22 cellular contexts compared by ENCODE assay signal in the genomic region with DNA sequence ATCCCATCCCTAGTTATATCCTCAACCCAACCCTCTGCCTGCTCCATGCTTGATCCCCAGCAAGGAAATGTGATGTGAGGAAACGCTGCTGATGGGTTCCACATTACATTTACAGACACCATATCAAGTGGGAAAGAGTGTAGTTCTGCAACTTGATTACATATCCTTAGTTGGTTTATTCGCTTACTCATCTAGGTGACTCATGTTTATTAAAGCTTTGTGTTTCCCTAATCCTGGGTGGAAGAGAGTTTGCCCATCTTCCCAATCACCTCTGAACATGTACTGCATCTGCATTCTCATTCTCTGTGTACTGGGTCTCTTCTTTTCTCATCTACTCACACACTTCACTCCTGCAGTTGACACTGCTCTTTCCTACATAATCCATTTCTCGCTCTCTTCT.
DNase-seq lines count a peak whose midpoint lies in the region; ATAC-seq and TF ChIP-seq lines count a peak whose summit lies in the region.
"Had no signal": no experiment of that assay in that cellular context is flagged by ENCODE, and none has a peak within 500 bp of the region (broad histone marks: within the 10 kb centered on the region; RNA-seq: fewer than 3 reads in every experiment).

No MANE protein-coding gene starts in this region.

- POLR2A ChIA-PET in RWPE1 (lab: Yijun Ruan, JAX; ENCODE audit: low non-redundant PET) = no interaction called here
- POLR2A ChIA-PET in Caco-2 (lab: Charles Lee) = no interaction called here

- H3K27me3 Mint-ChIP-seq in Caco-2 (ENCODE audit: insufficient read depth, unreplicated experiment) = no peaks in the 10 kb centered on the region
- H3K27me3 Mint-ChIP-seq in activated T-helper 2 cell treated with anti-CD3 and anti-CD28 coated beads, Interferon-gamma antibody, Interleukin-2, Interleukin-4, amounts not matched to agents 10 μg/mL and 5 μg/mL and 100 μg/mL, durations not matched to agents 14 hours and 24 hours and 36 hours (ENCODE audit: low read depth) = no peaks in the 10 kb centered on the region

- peak; percentile 50 for DNase-seq in ELR (ENCODE audit: low read depth)
- DNase-seq in RWPE1 (ENCODE audit: low spot score) = peak; percentile 20
- DNase-seq in retinal pigment epithelial cell (ENCODE audit: low read depth) = peak; percentile 14
- DNase-seq in Caco-2 = no peak
- DNase-seq in activated T-helper 2 cell treated with anti-CD3 and anti-CD28 coated beads, Interferon-gamma antibody, Interleukin-2, Interleukin-4, amounts not matched to agents 10 μg/mL and 5 μg/mL and 100 μg/mL, durations not matched to agents 14 hours and 24 hours and 36 hours (ENCODE audit: low spot score) = no peak
- no peak for DNase-seq in amygdala (lab: John Stamatoyannopoulos, UW)
- DNase-seq: activated CD4-positive, CD25-positive, alpha-beta regulatory T cell treated with anti-CD3 and anti-CD28 coated beads, Interleukin-2, amount 50 U/mL, for 72 hours; activated effector memory CD4-positive, alpha-beta T cell treated with anti-CD3 and anti-CD28 coated beads, Interleukin-2, amount 50 U/mL, for 16 hours; aorta; COR-L47; head of caudate nucleus; NCI-H1105 treated with DMSO at 0.1 percent for 48 hours; NCI-H69; occipital lobe; stimulated activated CD4-positive, alpha-beta T cell treated with anti-CD3 and anti-CD28 coated beads, Interleukin-2, amount 100 ng/mL, for 24 hours; trophoblast cell had no signal

- H3K9me3 Mint-ChIP-seq in Caco-2 (ENCODE audit: unreplicated experiment) = no peaks in the 10 kb centered on the region
- H3K9me3 Mint-ChIP-seq in activated T-helper 2 cell treated with anti-CD3 and anti-CD28 coated beads, Interferon-gamma antibody, Interleukin-2, Interleukin-4, amounts not matched to agents 10 μg/mL and 5 μg/mL and 100 μg/mL, durations not matched to agents 14 hours and 24 hours and 36 hours = no peaks in the 10 kb centered on the region

- ATAC-seq in esophagus mucosa (peak; percentile 79), GM18868 (IDR thresholded peaks at IDR 0.05; ENCODE audit: unreplicated experiment) (no peak)
- ATAC-seq: sciatic nerve had no signal

- no peak overlapping the region for H3K27ac ChIP-seq in RWPE1
- H3K27ac ChIP-seq: SK-N-MC had no signal

- H3K27ac Mint-ChIP-seq in Caco-2 (ENCODE audit: unreplicated experiment) = no peak overlapping the region
- H3K27ac Mint-ChIP-seq in activated T-helper 2 cell treated with anti-CD3 and anti-CD28 coated beads, Interferon-gamma antibody, Interleukin-2, Interleukin-4, amounts not matched to agents 10 μg/mL and 5 μg/mL and 100 μg/mL, durations not matched to agents 14 hours and 24 hours and 36 hours = no peak overlapping the region
- H3K27ac Mint-ChIP-seq: stimulated activated naive CD8-positive, alpha-beta T cell treated with anti-CD3 and anti-CD28 coated beads, Interleukin-15, Interleukin-2, amounts not matched to agents 100 ng/mL and 50 ng/mL, for 24 hours had no signal

- H3K4me1 Mint-ChIP-seq in Caco-2 (ENCODE audit: low read depth, unreplicated experiment) = no peaks in the 10 kb centered on the region
- H3K4me1 Mint-ChIP-seq in activated T-helper 2 cell treated with anti-CD3 and anti-CD28 coated beads, Interferon-gamma antibody, Interleukin-2, Interleukin-4, amounts not matched to agents 10 μg/mL and 5 μg/mL and 100 μg/mL, durations not matched to agents 14 hours and 24 hours and 36 hours (ENCODE audit: low read depth) = no peaks in the 10 kb centered on the region

- no TSS peak for BruUV-seq in Caco-2 (replicated peaks; lab: Mats Ljungman, UMichigan)

- CTCF ChIA-PET in RWPE1 (lab: Yijun Ruan, JAX) (no interaction called here), Caco-2 (lab: Charles Lee) (no interaction called here)

- H3K27me3 ChIP-seq in Caco-2 (replicated peaks; ENCODE audit: control insufficient read depth, insufficient read depth, low read length) = no peaks in the 10 kb centered on the region

- H3K4me1 ChIP-seq in Caco-2 = 0 out of 2 replicates have a peak, but pooled peaks cover 3% of the 10 kb centered on the region

- no peaks in the 10 kb centered on the region for H3K36me3 ChIP-seq in Caco-2 (ENCODE audit: control insufficient read depth, insufficient read depth, low read length)

- H3K4me3 Mint-ChIP-seq in Caco-2 (ENCODE audit: unreplicated experiment) = no peak overlapping the region
- H3K4me3 Mint-ChIP-seq in activated T-helper 2 cell treated with anti-CD3 and anti-CD28 coated beads, Interferon-gamma antibody, Interleukin-2, Interleukin-4, amounts not matched to agents 10 μg/mL and 5 μg/mL and 100 μg/mL, durations not matched to agents 14 hours and 24 hours and 36 hours (ENCODE audit: low read depth) = no peak overlapping the region
- H3K4me3 Mint-ChIP-seq: stimulated activated naive CD8-positive, alpha-beta T cell treated with anti-CD3 and anti-CD28 coated beads, Interleukin-15, Interleukin-2, amounts not matched to agents 100 ng/mL and 50 ng/mL, for 24 hours had no signal

- TF ChIP-seq CTCF in RWPE1 (conservative IDR thresholded peaks at IDR 0.05; ENCODE audit: low read depth) (no peak), retinal pigment epithelial cell (conservative IDR thresholded peaks at IDR 0.05; ENCODE audit: low read depth, low read length) (no peak), Caco-2 (IDR thresholded peaks at IDR 0.05; ENCODE audit: insufficient read depth in 1 of 2, low read depth in 1 of 2, low read length in 1 of 2, severe bottlenecking in 1 of 2, unreplicated experiment in 1 of 2) (no peak)

- H3K9me3 ChIP-seq in Caco-2 = no peaks in the 10 kb centered on the region

- H3K4me3 ChIP-seq in retinal pigment epithelial cell (ENCODE audit: low read length) (no peak overlapping the region), Caco-2 (ENCODE audit: low read depth, low read length) (no peak overlapping the region)
- H3K4me3 ChIP-seq: lung, SK-N-MC had no signal

- H3K36me3 Mint-ChIP-seq in Caco-2 (ENCODE audit: insufficient read depth, unreplicated experiment) = no peaks in the 10 kb centered on the region
- H3K36me3 Mint-ChIP-seq in activated T-helper 2 cell treated with anti-CD3 and anti-CD28 coated beads, Interferon-gamma antibody, Interleukin-2, Interleukin-4, amounts not matched to agents 10 μg/mL and 5 μg/mL and 100 μg/mL, durations not matched to agents 14 hours and 24 hours and 36 hours (ENCODE audit: low read depth) = no peaks in the 10 kb centered on the region

- intact Hi-C loops in Caco-2 (cut with micrococcal nuclease; ENCODE audit: unreplicated experiment) = no loop called here
- intact Hi-C loops in activated T-helper 2 cell treated with anti-CD3 and anti-CD28 coated beads, Interferon-gamma antibody, Interleukin-2, Interleukin-4, amounts not matched to agents 10 μg/mL and 5 μg/mL and 100 μg/mL, durations not matched to agents 14 hours and 24 hours and 36 hours (cut with micrococcal nuclease) = no loop called here

Comparison
In these comparisons a context has a peak if more than half of its experiments do, and no peak if none do; other contexts are left out.
1. DNase-seq: peak in ELR (single experiment), RWPE1 (single experiment) and retinal pigment epithelial cell (single experiment); none in Caco-2 (0 of 2), activated T-helper 2 cell treated with anti-CD3 and anti-CD28 coated beads, Interferon-gamma antibody, Interleukin-2, Interleukin-4, amounts not matched to agents 10 μg/mL and 5 μg/mL and 100 μg/mL, durations not matched to agents 14 hours and 24 hours and 36 hours (single experiment) and amygdala (0 of 56).